In genomic region chr19:2425622-2426581, GRCh38 we compare ENCODE assay signal across 8 cellular contexts. TPM values are rescaled to one million over a fixed set of nuclear protein-coding genes. Genes with fewer than 3 reads are reported as not detected.
DNase-seq lines count a peak whose midpoint lies in the region; ATAC-seq and TF ChIP-seq lines count a peak whose summit lies in the region.

No MANE protein-coding gene starts in this region.

- H3K9me3 ChIP-seq in HEK293 (ENCODE audit: control insufficient read depth, insufficient read depth, low read depth, low read length) (no peaks in the 10 kb centered on the region), WERI-Rb-1 (ENCODE audit: severe bottlenecking) (no peaks in the 10 kb centered on the region), left ventricle myocardium inferior (replicated peaks) (no peaks in the 10 kb centered on the region), skeletal muscle satellite cell (replicated peaks; ENCODE audit: low read length) (no peaks in the 10 kb centered on the region)

- intact Hi-C loops in left ventricle myocardium inferior (cut with micrococcal nuclease): no loop called here

- H3K27me3 ChIP-seq in WERI-Rb-1 (ENCODE audit: insufficient read depth, low read depth, severe bottlenecking): no peaks in the 10 kb centered on the region
- H3K27me3 ChIP-seq in left ventricle myocardium inferior (ENCODE audit: low read depth): no peaks in the 10 kb centered on the region
- H3K27me3 ChIP-seq in skeletal muscle satellite cell (ENCODE audit: control insufficient read depth, insufficient read depth, low read length): no peaks in the 10 kb centered on the region

- DNase-seq in WERI-Rb-1 (no peak), left ventricle myocardium inferior (no peak), MV-4-11 (lab: John Stamatoyannopoulos, UW) (no peak), germinal center (ENCODE audit: low spot score) (no peak), pons (ENCODE audit: low spot score) (no peak)

- POLR2A ChIA-PET in HEK293 (lab: Yijun Ruan, JAX): interaction anchor here (3.1 to 4.0 kb wide), 2 partner anchors 30 to 51 kb away, joined by 17 to 68 read pairs; partner anchors contain the start of genes GADD45B and LMNB2

- H3K4me2 ChIP-seq in skeletal muscle satellite cell (ENCODE audit: low read length): peak overlapping the region; percentile 96

- H3K36me3 ChIP-seq in HEK293 (ENCODE audit: control insufficient read depth in 2 of 2, insufficient read depth in 1 of 2, low read length in 2 of 2) (peaks cover 3 to 45% of the 10 kb centered on the region in 2 experiments; a peak in 2 of 3 replicates), WERI-Rb-1 (peaks cover 37% of the 10 kb centered on the region), left ventricle myocardium inferior (peaks cover 24% of the 10 kb centered on the region), skeletal muscle satellite cell (ENCODE audit: insufficient read depth, low read length) (peaks cover 31% of the 10 kb centered on the region)

- no peak overlapping the region for H3K27ac ChIP-seq in HEK293 (ENCODE audit: extremely low read depth, low read depth, low read length)
- H3K27ac ChIP-seq in WERI-Rb-1: no peak overlapping the region
- no peak overlapping the region for H3K27ac ChIP-seq in left ventricle myocardium inferior (replicated peaks)

- no peak for ATAC-seq in GM18861 (IDR thresholded peaks at IDR 0.05; ENCODE audit: unreplicated experiment)

- H3K9ac ChIP-seq in skeletal muscle satellite cell (ENCODE audit: low read depth, low read length): peak overlapping the region; percentile 95

- TF ChIP-seq CTCF in HEK293 (tag by site-specific recombination; IDR thresholded peaks at IDR 0.05): no peak
- TF ChIP-seq CTCF in WERI-Rb-1 (IDR thresholded peaks at IDR 0.05; ENCODE audit: low read depth, low read length): no peak
- TF ChIP-seq CTCF in left ventricle myocardium inferior (IDR thresholded peaks at IDR 0.05; ENCODE audit: borderline replicate concordance): no peak

- CTCF ChIA-PET in HEK293 (lab: Yijun Ruan, JAX): interaction anchor here (0.5 kb wide), 1 partner anchor 10 kb away, joined by 3 read pairs; no protein-coding TSS in a partner anchor

- H3K4me1 ChIP-seq in HEK293 (ENCODE audit: control insufficient read depth, insufficient read depth, low read length): 0 out of 2 replicates have a peak, but pooled peaks cover 6% of the 10 kb centered on the region
- peaks cover 65% of the 10 kb centered on the region for H3K4me1 ChIP-seq in left ventricle myocardium inferior
- H3K4me1 ChIP-seq in skeletal muscle satellite cell (ENCODE audit: control insufficient read depth, insufficient read depth, low read length): peaks cover 33% of the 10 kb centered on the region

- peak overlapping the region; percentile 91 for H3K4me3 ChIP-seq in HEK293 (ENCODE audit: low read depth, low read length)
- H3K4me3 ChIP-seq in WERI-Rb-1 (ENCODE audit: low read depth, low read length): peak overlapping the region; percentile 70
- peak overlapping the region; percentile 76 for H3K4me3 ChIP-seq in left ventricle myocardium inferior
- peak overlapping the region; percentile 94 for H3K4me3 ChIP-seq in skeletal muscle satellite cell (ENCODE audit: low read length)

TF ChIP-seq in HEK293, 187 proteins besides CTCF, POLR2A, EP300 and RAD21:
- TF ChIP-seq KLF1 (tag by site-specific recombination; IDR thresholded peaks at IDR 0.05) (peak; percentile 31; the same call in 1 of the 2 replicates), ZNF366 (tag by site-specific recombination; conservative IDR thresholded peaks at IDR 0.05) (no peak)
TF ChIP-seq in HEK293: peak in this region for 1.

RNA-seq across cellular contexts. Expression of gene TIMM13, which starts 1.5 kb away (rescaled TPM):
- total RNA-seq in left ventricle myocardium inferior: 87.7 TPM
- 52.0 and 53.0 TPM in 2 replicates for total RNA-seq in skeletal muscle satellite cell (2012; rRNA removed)

RNA-seq across cellular contexts. Expression of gene LMNB2, which starts 30.9 kb away (rescaled TPM):
- 11.0 TPM for total RNA-seq in left ventricle myocardium inferior
- 81.4 and 91.5 TPM in 2 replicates for total RNA-seq in skeletal muscle satellite cell (2012; rRNA removed)

RNA-seq across cellular contexts. Expression of gene GADD45B, which starts 50.0 kb away (rescaled TPM):
- 34.3 TPM for total RNA-seq in left ventricle myocardium inferior
- 47.4 and 61.6 TPM in 2 replicates for total RNA-seq in skeletal muscle satellite cell (2012; rRNA removed)
